8 cellular contexts compared by ENCODE assay signal in genomic region chr9:91207481-91207888, GRCh38.
A peak's percentile ranks its signal among the peaks of the same experiment; 100 is the strongest.
DNase-seq lines count a peak whose midpoint lies in the region; ATAC-seq, FAIRE-seq and TF ChIP-seq lines count a peak whose summit lies in the region.

No MANE protein-coding gene starts in this region.

- TF ChIP-seq POLR2A in esophagus muscularis mucosa (IDR thresholded peaks at IDR 0.05; ENCODE audit: low read depth): no peak

- H3K4me3 ChIP-seq in esophagus muscularis mucosa (peak overlapping the region in 2 of 4 donors; percentile 14 to 31), skeletal muscle cell (ENCODE audit: low read depth, low read length) (no peak overlapping the region)

- H3K27ac Mint-ChIP-seq in T-helper 1 cell treated with Interleukin-12 subunit alpha and Interleukin-12 subunit beta and Interleukin-4 antibody, amounts not matched to agents 30 μg/mL and 1 μg/mL, for 36 hours: peak overlapping the region; percentile 87

- 75% methylated on average over 6 of the region's 6 CpGs for WGBS in esophagus muscularis mucosa

- ATAC-seq in GM21576 (IDR thresholded peaks at IDR 0.05; ENCODE audit: unreplicated experiment) (no peak), GM18517 (IDR thresholded peaks at IDR 0.05; ENCODE audit: unreplicated experiment) (no peak)

- H3K9me3 ChIP-seq in esophagus muscularis mucosa: peaks cover 0 to 5% (median 0%) of the 10 kb centered on the region in 4 donors

- DNase-seq in T-helper 1 cell (no peak), MV-4-11 (lab: John Stamatoyannopoulos, UW) (peak; percentile 83), esophagus muscularis mucosa (ENCODE audit: extremely low spot score) (no peak), skeletal muscle cell (ENCODE audit: low read depth) (peak; percentile 69), HTR-8/SVneo (ENCODE audit: insufficient read length, low spot score) (no peak)

- intact Hi-C loops in esophagus muscularis mucosa (cut with DNase I): loop anchor here (5.0 kb wide), 1 partner anchor 95 kb away; no protein-coding TSS in a partner anchor

- peaks cover 23% of the 10 kb centered on the region for H3K36me3 Mint-ChIP-seq in T-helper 1 cell treated with Interleukin-12 subunit alpha and Interleukin-12 subunit beta and Interleukin-4 antibody, amounts not matched to agents 30 μg/mL and 1 μg/mL, for 36 hours (ENCODE audit: low read depth)

- peak overlapping the region; percentile 64 for H3K4me3 Mint-ChIP-seq in T-helper 1 cell treated with Interleukin-12 subunit alpha and Interleukin-12 subunit beta and Interleukin-4 antibody, amounts not matched to agents 30 μg/mL and 1 μg/mL, for 36 hours

- TF ChIP-seq EP300 in esophagus muscularis mucosa (IDR thresholded peaks at IDR 0.05): no peak

- FAIRE-seq in HTR-8/SVneo (lab: Jason Lieb, UNC): no peak

- H3K27me3 Mint-ChIP-seq in T-helper 1 cell treated with Interleukin-12 subunit alpha and Interleukin-12 subunit beta and Interleukin-4 antibody, amounts not matched to agents 30 μg/mL and 1 μg/mL, for 36 hours (ENCODE audit: low read depth): no peaks in the 10 kb centered on the region

- peak overlapping the region; percentile 74 to 90 (median 83) for H3K27ac ChIP-seq in esophagus muscularis mucosa (replicated peaks in 1 of 4)

- H3K4me1 Mint-ChIP-seq in T-helper 1 cell treated with Interleukin-12 subunit alpha and Interleukin-12 subunit beta and Interleukin-4 antibody, amounts not matched to agents 30 μg/mL and 1 μg/mL, for 36 hours (ENCODE audit: low read depth): peaks cover 37% of the 10 kb centered on the region

- H3K4me1 ChIP-seq in esophagus muscularis mucosa: peaks cover 16 to 35% (median 25%) of the 10 kb centered on the region in 4 donors

- H3K36me3 ChIP-seq in esophagus muscularis mucosa: peaks cover 0 to under 1% (median under 1%) of the 10 kb centered on the region in 4 donors

- H3K9me3 Mint-ChIP-seq in T-helper 1 cell treated with Interleukin-12 subunit alpha and Interleukin-12 subunit beta and Interleukin-4 antibody, amounts not matched to agents 30 μg/mL and 1 μg/mL, for 36 hours: peaks cover 23% of the 10 kb centered on the region

- H3K27me3 ChIP-seq in esophagus muscularis mucosa: no peaks in the 10 kb centered on the region

- no peak for TF ChIP-seq CTCF in esophagus muscularis mucosa (IDR thresholded peaks at IDR 0.05)

Comparison
In these comparisons a context has a peak if more than half of its experiments do, and no peak if none do; other contexts are left out.
1. DNase-seq: peak in MV-4-11 (single experiment) and skeletal muscle cell (single experiment); none in T-helper 1 cell (0 of 5), esophagus muscularis mucosa (single experiment) and HTR-8/SVneo (single experiment).